Comparison of ENCODE assay signal across 24 cellular contexts in genomic region chr6:79515436-79515835, GRCh38.
"Had no signal": no experiment of that assay in that cellular context is flagged by ENCODE, and none has a peak within 500 bp of the region (broad histone marks: within the 10 kb centered on the region; RNA-seq: fewer than 3 reads in every experiment).

No MANE protein-coding gene starts in this region.

- FAIRE-seq: colon had no signal

- ATAC-seq: activated CD4-positive, alpha-beta T cell treated with anti-CD3 and anti-CD28 coated beads for 36 hours; activated CD8-positive, alpha-beta memory T cell treated with anti-CD3 and anti-CD28 coated beads, Interleukin-2, amount 10 ng/mL, durations not matched to agents 7 days and 5 days; activated CD8-positive, alpha-beta T cell treated with anti-CD3 and anti-CD28 coated beads, Interleukin-2, amount 10 ng/mL, durations not matched to agents 7 days and 5 days; activated naive CD8-positive, alpha-beta T cell treated with anti-CD3 and anti-CD28 coated beads, Interleukin-2, amount 50 U/mL, for 24 hours; esophagus mucosa; gastrocnemius medialis; heart right ventricle; T-helper 17 cell had no signal

- DNase-seq: activated CD4-positive, alpha-beta memory T cell treated with anti-CD3 and anti-CD28 coated beads for 36 hours; activated CD4-positive, alpha-beta T cell treated with anti-CD3 and anti-CD28 coated beads for 36 hours; activated CD4-positive, alpha-beta T cell treated with anti-CD3 and anti-CD28 coated beads, Interleukin-2, amount 10 ng/mL, durations not matched to agents 24 days and 14 days; activated CD4-positive, CD25-positive, alpha-beta regulatory T cell; activated CD4-positive, CD25-positive, alpha-beta regulatory T cell treated with anti-CD3 and anti-CD28 coated beads, Interleukin-2, amount 50 U/mL, for 72 hours; activated CD8-positive, alpha-beta memory T cell treated with anti-CD3 and anti-CD28 coated beads, Interleukin-2, amount 10 ng/mL, durations not matched to agents 7 days and 5 days; activated CD8-positive, alpha-beta memory T cell treated with anti-CD3 and anti-CD28 coated beads, Interleukin-2, amount 50 U/mL, for 4 hours; activated CD8-positive, alpha-beta T cell treated with anti-CD3 and anti-CD28 coated beads, Interleukin-2, amount 10 ng/mL, durations not matched to agents 7 days and 5 days; activated effector memory CD4-positive, alpha-beta T cell treated with anti-CD3 and anti-CD28 coated beads, Interleukin-2, amount 50 U/mL, for 16 hours; activated naive CD4-positive, alpha-beta T cell treated with anti-CD3 and anti-CD28 coated beads for 36 hours; activated naive CD8-positive, alpha-beta T cell treated with anti-CD3 and anti-CD28 coated beads for 36 hours; activated naive CD8-positive, alpha-beta T cell treated with anti-CD3 and anti-CD28 coated beads, Interleukin-2, amount 50 U/mL, for 24 hours; activated T-cell treated with anti-CD3 and anti-CD28 coated beads, Interleukin-2, amount 50 U/mL, for 1 hour; activated T-cell treated with anti-CD3 and anti-CD28 coated beads, Interleukin-2, amount 50 U/mL, for 48 hours; central memory CD4-positive, alpha-beta T cell; cortex of kidney; effector CD8-positive, alpha-beta T cell; foreskin fibroblast; gastrocnemius medialis; heart right ventricle; T-helper 1 cell; T-helper 17 cell had no signal
